Comparison of ENCODE assay signal across 1 cellular context in genomic region chr4:105741548-105741947, GRCh38.
TF ChIP-seq lines count a peak whose summit lies in the region.

No MANE protein-coding gene starts in this region.

TF ChIP-seq in endothelial cell of umbilical vein, 7 proteins besides CTCF, POLR2A, EP300 and RAD21:
- TF ChIP-seq POLR2AphosphoS5 (IDR thresholded peaks at IDR 0.05; ENCODE audit: insufficient read depth, low read depth, low read length) (no peak), MYC (IDR thresholded peaks at IDR 0.05; ENCODE audit: low read depth, low read length) (no peak), GATA2 (IDR thresholded peaks at IDR 0.05; ENCODE audit: insufficient read depth, insufficient read length, low read depth, low read length) (no peak), EZH2 (IDR thresholded peaks at IDR 0.05; ENCODE audit: borderline replicate concordance, low read depth, low read length, severe bottlenecking) (no peak), FOS (IDR thresholded peaks at IDR 0.05; ENCODE audit: borderline replicate concordance, insufficient read depth, low read length) (no peak), JUN (IDR thresholded peaks at IDR 0.05; ENCODE audit: borderline replicate concordance, insufficient read depth, insufficient read length, low read depth) (no peak)
- TF ChIP-seq, protein P1, sequence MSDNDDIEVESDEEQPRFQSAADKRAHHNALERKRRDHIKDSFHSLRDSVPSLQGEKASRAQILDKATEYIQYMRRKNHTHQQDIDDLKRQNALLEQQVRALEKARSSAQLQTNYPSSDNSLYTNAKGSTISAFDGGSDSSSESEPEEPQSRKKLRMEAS (IDR thresholded peaks at IDR 0.05; ENCODE audit: insufficient read depth, insufficient read length), result no peak
